In the genomic region with DNA sequence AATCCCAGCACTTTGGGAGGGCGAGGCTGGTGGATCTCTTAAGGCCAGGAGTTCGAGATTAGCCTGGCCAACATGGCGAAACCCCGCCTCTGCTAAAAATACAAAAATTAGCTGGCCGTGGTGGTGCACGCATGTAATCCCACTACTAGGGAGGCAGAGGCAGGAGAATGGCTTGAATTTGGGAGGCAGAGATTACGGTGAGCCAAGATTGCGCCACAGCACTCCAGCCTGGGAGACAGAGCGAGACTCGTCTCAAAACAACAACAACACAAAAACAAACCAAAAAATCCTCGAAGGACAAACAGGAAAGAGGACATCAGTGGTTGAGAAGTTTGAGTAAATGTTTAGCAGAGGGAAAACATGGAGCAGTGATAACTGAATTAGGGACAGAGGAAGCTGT, we compare ENCODE assay signal across 24 cellular contexts.
"Had no signal": no experiment of that assay in that cellular context is flagged by ENCODE, and none has a peak within 500 bp of the region (broad histone marks: within the 10 kb centered on the region; RNA-seq: fewer than 3 reads in every experiment).

No MANE protein-coding gene starts in this region.

- DNase-seq: activated CD4-positive, alpha-beta T cell treated with anti-CD3 and anti-CD28 coated beads, Interleukin-2, amount 50 U/mL, for 48 hours; activated naive CD4-positive, alpha-beta T cell treated with Interleukin-2 at 50 U/mL for 16 hours; activated naive CD8-positive, alpha-beta T cell treated with anti-CD3 and anti-CD28 coated beads for 36 hours; activated T-cell treated with anti-CD3 and anti-CD28 coated beads, Interleukin-2, amount 50 U/mL, for 48 hours; amniotic stem cell; cerebellar nuclear complex; erythroblast; foreskin keratinocyte; immature natural killer cell; mesenchymal stem cell; mucosa of descending colon; nephron progenitor cell; nucleus accumbens; posterior cingulate gyrus; right lobe of liver; stimulated activated CD4-positive, alpha-beta T cell treated with anti-CD3 and anti-CD28 coated beads, Interleukin-2, amount 100 ng/mL, for 48 hours; stimulated activated CD8-positive, alpha-beta memory T cell treated with anti-CD3 and anti-CD28 coated beads, Interleukin-4, amount 100 ng/mL, for 48 hours; stimulated activated naive CD4-positive, alpha-beta T cell treated with Interleukin-2 at 50 U/mL for 16 hours; substantia nigra; T-helper 9 cell; tibial artery had no signal

- H3K9me3 ChIP-seq: mucosa of descending colon, right lobe of liver, tibial artery had no signal

- H3K36me3 Mint-ChIP-seq: activated naive CD8-positive, alpha-beta T cell treated with anti-CD3 and anti-CD28 coated beads for 36 hours; immature natural killer cell; WTC11 had no signal

- H3K9me3 Mint-ChIP-seq: activated naive CD8-positive, alpha-beta T cell treated with anti-CD3 and anti-CD28 coated beads for 36 hours; immature natural killer cell; nephron progenitor cell had no signal

- H3K4me1 Mint-ChIP-seq: activated naive CD8-positive, alpha-beta T cell treated with anti-CD3 and anti-CD28 coated beads for 36 hours; immature natural killer cell had no signal

- H3K27ac ChIP-seq: foreskin keratinocyte, hepatocyte, right lobe of liver, tibial artery had no signal

- H3K27me3 ChIP-seq: foreskin keratinocyte, hepatocyte, right lobe of liver, tibial artery had no signal

- H3K4me3 Mint-ChIP-seq: activated naive CD8-positive, alpha-beta T cell treated with anti-CD3 and anti-CD28 coated beads for 36 hours; immature natural killer cell; nephron progenitor cell; WTC11 had no signal

- H3K4me1 ChIP-seq: foreskin keratinocyte, right lobe of liver had no signal

- H2AFZ ChIP-seq: hepatocyte had no signal

- H3K27ac Mint-ChIP-seq: activated naive CD8-positive, alpha-beta T cell treated with anti-CD3 and anti-CD28 coated beads for 36 hours; immature natural killer cell; nephron progenitor cell; WTC11 had no signal

- H3K36me3 ChIP-seq: right lobe of liver, tibial artery had no signal

- H3K27me3 Mint-ChIP-seq: activated naive CD8-positive, alpha-beta T cell treated with anti-CD3 and anti-CD28 coated beads for 36 hours had no signal

- H3K4me3 ChIP-seq: coronary artery, hepatocyte, mucosa of descending colon, right lobe of liver, tibial artery had no signal

- H3K4me2 ChIP-seq: hepatocyte had no signal

- H3K79me2 ChIP-seq: hepatocyte had no signal

- ATAC-seq: foreskin keratinocyte, mucosa of descending colon, WTC11 had no signal
